ENCODE assay signal across 9 cellular contexts in genomic region chr7:127782550-127783266, GRCh38.
A peak's percentile ranks its signal among the peaks of the same experiment; 100 is the strongest.
DNase-seq lines count a peak whose midpoint lies in the region; ATAC-seq and TF ChIP-seq lines count a peak whose summit lies in the region.
"Had no signal": no experiment of that assay in that cellular context is flagged by ENCODE, and none has a peak within 500 bp of the region (broad histone marks: within the 10 kb centered on the region; RNA-seq: fewer than 3 reads in every experiment).

No MANE protein-coding gene starts in this region.

- no peaks in the 10 kb centered on the region for H3K27me3 ChIP-seq in lower lobe of right lung (ENCODE audit: low read depth)

- intact Hi-C loops in lower lobe of right lung (cut with DNase I) = no loop called here

- TF ChIP-seq CTCF in NB4 (IDR thresholded peaks at IDR 0.05; ENCODE audit: low read depth, low read length) (no peak), lower lobe of right lung (IDR thresholded peaks at IDR 0.05) (no peak), omental fat pad (IDR thresholded peaks at IDR 0.05) (no peak)

- H3K27ac ChIP-seq in lower lobe of right lung = no peak overlapping the region

- no peak for TF ChIP-seq POLR2A in NB4 (IDR thresholded peaks at IDR 0.05; ENCODE audit: extremely low read depth, insufficient read length)

- no peaks in the 10 kb centered on the region for H3K36me3 ChIP-seq in lower lobe of right lung

- H3K4me1 ChIP-seq in lower lobe of right lung = peaks cover 36% of the 10 kb centered on the region

- DNase-seq in NB4 (ENCODE audit: low read depth) (peak; percentile 52), lower lobe of right lung (no peak), DMS114 treated with DMSO at 0.1 percent for 48 hours (lab: John Stamatoyannopoulos, UW; ENCODE audit: unreplicated experiment) (no peak), omental fat pad (ENCODE audit: low spot score) (no peak), NK-92 (lab: John Stamatoyannopoulos, UW; ENCODE audit: unreplicated experiment) (no peak)
- DNase-seq in activated effector memory CD4-positive, alpha-beta T cell treated with anti-CD3 and anti-CD28 coated beads, Interleukin-2, amount 50 U/mL, for 16 hours = no peak

- no peaks in the 10 kb centered on the region for H3K9me3 ChIP-seq in lower lobe of right lung

- ATAC-seq in GM18858 (IDR thresholded peaks at IDR 0.05; ENCODE audit: unreplicated experiment) = peak; percentile 86
- ATAC-seq in HG02588 (IDR thresholded peaks at IDR 0.05; ENCODE audit: unreplicated experiment) = peak; percentile 72
- ATAC-seq in lower lobe of right lung = peak; percentile 68 to 75
- no peak for ATAC-seq in omental fat pad (ENCODE audit: low FRiP score)
- ATAC-seq: HCT116 had no signal

- H3K4me3 ChIP-seq in NB4 (ENCODE audit: low read depth, low read length) (no peak overlapping the region), lower lobe of right lung (no peak overlapping the region)
